Comparison of ENCODE assay signal across 8 cellular contexts in the genomic region with DNA sequence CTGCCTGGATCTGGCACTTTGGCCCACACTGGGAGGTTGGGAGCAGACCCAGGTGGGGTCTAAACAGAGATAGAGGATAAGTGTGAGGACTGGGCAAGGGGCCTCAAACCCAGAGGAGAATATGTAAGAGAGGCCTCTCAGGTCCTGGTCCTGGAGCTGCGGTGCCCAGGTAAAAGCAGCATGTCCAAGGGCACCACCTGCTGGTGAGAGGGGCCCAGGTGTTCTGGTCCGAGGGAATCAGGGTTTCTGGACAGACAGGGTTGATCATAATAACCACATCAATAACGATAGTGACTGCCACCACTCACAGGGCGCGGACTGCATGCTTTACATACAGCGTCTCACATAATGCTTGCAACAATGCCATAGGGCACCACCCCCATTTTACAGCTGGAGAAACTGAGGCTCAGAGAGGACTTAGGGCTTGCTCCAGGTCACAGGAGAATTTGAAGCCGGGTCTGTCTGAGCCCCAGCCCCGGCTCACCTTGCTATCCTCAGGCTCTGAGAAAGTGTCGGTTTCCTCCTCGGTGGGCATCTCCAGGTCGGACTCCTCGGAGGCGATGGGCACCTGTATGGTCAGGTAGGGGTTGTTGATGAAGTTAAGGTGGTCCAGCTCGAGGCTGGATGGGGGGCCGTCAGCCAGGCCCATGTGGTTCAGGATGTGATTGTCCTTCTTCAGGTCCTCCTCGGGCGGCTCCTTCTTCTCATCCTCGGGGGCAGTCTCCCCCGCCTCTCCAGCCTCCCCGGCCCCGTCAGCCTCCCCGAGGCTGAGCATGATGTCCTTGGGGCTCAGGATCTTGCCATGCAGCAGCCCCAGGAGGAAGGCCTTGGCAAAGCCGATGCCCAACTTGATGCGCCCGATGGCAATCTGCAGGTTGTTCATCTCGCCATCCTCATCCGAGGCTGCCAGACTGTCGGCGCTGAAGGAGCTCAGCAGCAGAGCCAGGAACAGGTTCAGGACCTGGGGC. TPM values are rescaled to one million over a fixed set of nuclear protein-coding genes. Genes with fewer than 3 reads are reported as not detected.
DNase-seq lines count a peak whose midpoint lies in the region; ATAC-seq and TF ChIP-seq lines count a peak whose summit lies in the region.

No MANE protein-coding gene starts in this region.

- intact Hi-C loops in left ventricle myocardium inferior (cut with micrococcal nuclease): no loop called here
- intact Hi-C loops in cardiac septum (cut with DNase I): no loop called here
- intact Hi-C loops in upper lobe of right lung (cut with DNase I): no loop called here

- DNase-seq in left ventricle myocardium inferior (no peak), cardiac septum (ENCODE audit: low spot score) (no peak), RPMI8226 (peak; percentile 84), foreskin keratinocyte (peak in 1 of 2 donors; percentile 36), upper lobe of right lung (no peak), pons (ENCODE audit: low spot score) (no peak)

- no peaks in the 10 kb centered on the region for H3K9me3 ChIP-seq in left ventricle myocardium inferior (replicated peaks)
- H3K9me3 ChIP-seq in upper lobe of right lung: no peaks in the 10 kb centered on the region

- no peak overlapping the region for H3K4me3 ChIP-seq in left ventricle myocardium inferior
- no peak overlapping the region for H3K4me3 ChIP-seq in upper lobe of right lung

- ATAC-seq in foreskin keratinocyte (peak; percentile 38), upper lobe of right lung (no peak), HG02973 (IDR thresholded peaks at IDR 0.05; ENCODE audit: unreplicated experiment) (no peak), GM21529 (IDR thresholded peaks at IDR 0.05; ENCODE audit: unreplicated experiment) (no peak)

- H3K27ac ChIP-seq in left ventricle myocardium inferior (replicated peaks) (no peak overlapping the region), foreskin keratinocyte (no peak overlapping the region), upper lobe of right lung (no peak overlapping the region)

- H3K4me1 ChIP-seq in left ventricle myocardium inferior (peaks cover 28% of the 10 kb centered on the region), foreskin keratinocyte (no peaks in the 10 kb centered on the region), upper lobe of right lung (peaks cover 6% of the 10 kb centered on the region)

- peak; percentile 28 for TF ChIP-seq CTCF in left ventricle myocardium inferior (IDR thresholded peaks at IDR 0.05; ENCODE audit: borderline replicate concordance)
- peak; percentile 73 for TF ChIP-seq CTCF in foreskin keratinocyte (conservative IDR thresholded peaks at IDR 0.05)
- TF ChIP-seq CTCF in upper lobe of right lung (IDR thresholded peaks at IDR 0.05): peak; percentile 37

- H3K27me3 ChIP-seq in left ventricle myocardium inferior (ENCODE audit: low read depth): peaks cover 5% of the 10 kb centered on the region
- peaks cover 17% of the 10 kb centered on the region for H3K27me3 ChIP-seq in foreskin keratinocyte
- H3K27me3 ChIP-seq in upper lobe of right lung: no peaks in the 10 kb centered on the region

- H3K36me3 ChIP-seq in left ventricle myocardium inferior (no peaks in the 10 kb centered on the region), upper lobe of right lung (no peaks in the 10 kb centered on the region)

RNA-seq across cellular contexts. Expression of gene CD79B, which starts 19.1 kb away (rescaled TPM):
- total RNA-seq in left ventricle myocardium inferior: 4.6 TPM
- total RNA-seq in cardiac septum: 2.7 TPM
- total RNA-seq in foreskin keratinocyte: not detected in 2 replicates
- polyA plus RNA-seq in foreskin keratinocyte: not detected in 2 replicates
- total RNA-seq in upper lobe of right lung: 4.7 TPM

RNA-seq across cellular contexts. Expression of gene SCN4A, which starts 21.5 kb away (rescaled TPM):
- 1.2 TPM for total RNA-seq in left ventricle myocardium inferior
- total RNA-seq in cardiac septum: 0.22 TPM
- not detected in 2 replicates for total RNA-seq in foreskin keratinocyte
- polyA plus RNA-seq in foreskin keratinocyte: not detected in 2 replicates
- total RNA-seq in upper lobe of right lung: not detected

RNA-seq across cellular contexts. Expression of gene GH1, which starts 32.6 kb away (rescaled TPM):
- total RNA-seq in left ventricle myocardium inferior: not detected
- total RNA-seq in cardiac septum: not detected
- not detected in 2 replicates for total RNA-seq in foreskin keratinocyte
- polyA plus RNA-seq in foreskin keratinocyte: not detected in 2 replicates
- total RNA-seq in upper lobe of right lung: not detected

RNA-seq across cellular contexts. Expression of gene CSHL1, which starts 40.2 kb away (rescaled TPM):
- total RNA-seq in left ventricle myocardium inferior: not detected
- total RNA-seq in cardiac septum: not detected
- total RNA-seq in foreskin keratinocyte: not detected in 2 replicates
- polyA plus RNA-seq in foreskin keratinocyte: not detected in 2 replicates
- not detected for total RNA-seq in upper lobe of right lung

RNA-seq across cellular contexts. Expression of gene PRR29, which starts 46.9 kb away (rescaled TPM):
- total RNA-seq in left ventricle myocardium inferior (not detected), cardiac septum (0.51 TPM), foreskin keratinocyte (0.03 TPM in 1 of 2 replicates, not detected in the other), upper lobe of right lung (0.43 TPM)
- polyA plus RNA-seq in foreskin keratinocyte: 0.03 and 0.06 TPM in 2 replicates
